Comparison of ENCODE assay signal across 17 cellular contexts in the genomic region with DNA sequence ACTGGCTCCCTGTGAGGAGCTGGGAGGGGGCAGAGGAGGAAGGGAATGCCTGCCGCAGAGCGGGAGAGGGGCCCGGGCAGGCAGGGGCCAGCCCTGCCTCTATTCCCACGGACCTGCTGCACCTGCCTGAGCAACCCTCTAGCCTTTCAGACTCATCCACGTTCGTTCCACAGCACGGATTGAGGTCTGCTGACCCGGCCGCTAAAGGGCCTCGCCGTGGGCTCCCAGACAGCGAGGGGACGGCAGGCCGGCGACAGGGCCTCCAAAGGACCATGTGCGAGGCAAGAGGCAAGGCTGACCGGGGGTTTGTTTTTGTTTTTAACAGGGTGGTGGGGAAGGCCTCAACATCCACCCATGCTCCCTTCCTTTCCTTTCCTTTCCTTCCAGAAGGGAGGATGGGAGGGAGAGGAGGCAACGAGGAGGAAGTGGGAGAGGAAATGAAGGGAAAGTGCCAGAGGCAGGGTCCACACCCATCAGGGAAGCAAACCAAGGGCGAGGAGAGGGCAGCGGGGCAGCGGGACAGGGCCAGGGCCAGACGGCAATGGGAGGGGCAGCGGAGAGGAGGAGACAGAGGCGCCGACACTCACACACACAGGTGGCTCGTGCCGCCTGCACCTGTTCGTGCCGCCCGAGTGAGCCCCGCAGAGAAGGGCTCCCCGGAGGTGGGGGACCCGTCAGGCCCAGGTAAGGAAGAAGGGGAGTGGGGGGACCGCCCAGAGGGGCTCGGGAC. TPM values are rescaled to one million over a fixed set of nuclear protein-coding genes. Genes with fewer than 3 reads are reported as not detected.
DNase-seq lines count a peak whose midpoint lies in the region; ATAC-seq and TF ChIP-seq lines count a peak whose summit lies in the region.
"Had no signal": no experiment of that assay in that cellular context is flagged by ENCODE, and none has a peak within 500 bp of the region (broad histone marks: within the 10 kb centered on the region; RNA-seq: fewer than 3 reads in every experiment).

No MANE protein-coding gene starts in this region.

- no peaks in the 10 kb centered on the region for H3K9me3 Mint-ChIP-seq in activated CD4-positive, alpha-beta memory T cell treated with anti-CD3 and anti-CD28 coated beads for 36 hours
- H3K9me3 Mint-ChIP-seq in mesothelial cell of epicardium, result no peaks in the 10 kb centered on the region
- H3K9me3 Mint-ChIP-seq: activated naive CD4-positive, alpha-beta T cell treated with anti-CD3 and anti-CD28 coated beads for 36 hours; CD4-positive, CD25-positive, alpha-beta regulatory T cell; IgD-negative memory B cell had no signal

- H3K9ac ChIP-seq in OCI-LY3 (ENCODE audit: low read length), result no peak overlapping the region

- no peaks in the 10 kb centered on the region for H3K27me3 Mint-ChIP-seq in activated CD4-positive, alpha-beta memory T cell treated with anti-CD3 and anti-CD28 coated beads for 36 hours
- no peaks in the 10 kb centered on the region for H3K27me3 Mint-ChIP-seq in mesothelial cell of epicardium (ENCODE audit: low read depth)
- H3K27me3 Mint-ChIP-seq: CD4-positive, CD25-positive, alpha-beta regulatory T cell; IgD-negative memory B cell had no signal

- H3K27me3 ChIP-seq in OCI-LY3 (ENCODE audit: low read depth, low read length) (no peaks in the 10 kb centered on the region), foreskin keratinocyte (no peaks in the 10 kb centered on the region), transverse colon (no peaks in the 10 kb centered on the region)
- H3K27me3 ChIP-seq: ascending aorta had no signal

- intact Hi-C loops in transverse colon (cut with DNase I; ENCODE audit: low total_unique reads), result no loop called here
- intact Hi-C loops in activated CD4-positive, alpha-beta memory T cell treated with anti-CD3 and anti-CD28 coated beads for 36 hours (cut with micrococcal nuclease), result no loop called here

- no peak for TF ChIP-seq EP300 in transverse colon (IDR thresholded peaks at IDR 0.05; ENCODE audit: low read depth)

- DNase-seq in NCI-H1417 (lab: John Stamatoyannopoulos, UW) (peak; percentile 31 to 81 (median 66)), NCI-H1417 treated with DMSO at 0.1 percent for 48 hours (lab: John Stamatoyannopoulos, UW) (no peak), foreskin keratinocyte (no peak), transverse colon (peak; percentile 80), mesothelial cell of epicardium (ENCODE audit: low spot score in 2 of 2, unreplicated experiment in 2 of 2) (no peak), ACHN (no peak)
- no peak for DNase-seq in activated CD4-positive, alpha-beta memory T cell treated with anti-CD3 and anti-CD28 coated beads for 36 hours
- DNase-seq: activated CD4-positive, alpha-beta T cell treated with anti-CD3 and anti-CD28 coated beads, Interleukin-2, amount 50 U/mL, for 1 hour; activated naive CD4-positive, alpha-beta T cell treated with anti-CD3 and anti-CD28 coated beads for 36 hours; CD4-positive, CD25-positive, alpha-beta regulatory T cell; kidney glomerular epithelial cell; mesendoderm had no signal

- H3K79me2 ChIP-seq in OCI-LY3 (ENCODE audit: low read length), result no peaks in the 10 kb centered on the region

- H3K4me3 Mint-ChIP-seq in activated CD4-positive, alpha-beta memory T cell treated with anti-CD3 and anti-CD28 coated beads for 36 hours, result no peak overlapping the region
- H3K4me3 Mint-ChIP-seq in mesothelial cell of epicardium, result no peak overlapping the region
- H3K4me3 Mint-ChIP-seq: activated naive CD4-positive, alpha-beta T cell treated with anti-CD3 and anti-CD28 coated beads for 36 hours; CD4-positive, CD25-positive, alpha-beta regulatory T cell had no signal

- no peaks in the 10 kb centered on the region for H3K36me3 ChIP-seq in OCI-LY3 (replicated peaks; ENCODE audit: low read depth, low read length)
- no peaks in the 10 kb centered on the region for H3K36me3 ChIP-seq in transverse colon
- H3K36me3 ChIP-seq: ascending aorta had no signal

- H3K4me1 ChIP-seq in OCI-LY3 (ENCODE audit: low read length), result peaks cover 21% of the 10 kb centered on the region
- H3K4me1 ChIP-seq in foreskin keratinocyte, result peaks cover 3% of the 10 kb centered on the region
- peaks cover 4 to 20% (median 19%) of the 10 kb centered on the region in 4 donors for H3K4me1 ChIP-seq in transverse colon
- H3K4me1 ChIP-seq: ascending aorta, HAP-1 had no signal

- CTCF ChIA-PET in activated CD4-positive, alpha-beta memory T cell treated with anti-CD3 and anti-CD28 coated beads for 36 hours (lab: Charles Lee), result interaction anchor here (1.4 kb wide), 1 partner anchor 18 kb away, joined by 5 read pairs; no protein-coding TSS in a partner anchor

- H3K9me3 ChIP-seq in OCI-LY3 (ENCODE audit: insufficient read depth, low read length), result no peaks in the 10 kb centered on the region
- no peaks in the 10 kb centered on the region for H3K9me3 ChIP-seq in transverse colon
- H3K9me3 ChIP-seq: ascending aorta, HAP-1 had no signal

- in situ Hi-C loops in transverse colon (cut with MboI; ENCODE audit: low pct_ligation_motif_present in 1 of 4, low pct_unique_long_range_greater_than_20kb in 1 of 4, low sequenced_read_pairs in 3 of 4) (no loop called here), ACHN (cut with HindIII; ENCODE audit: low pct_ligation_motif_present, low pct_unique_long_range_greater_than_20kb, low sequenced_read_pairs) (no loop called here)

- H3K27ac ChIP-seq in OCI-LY3 (ENCODE audit: low read length) (no peak overlapping the region), foreskin keratinocyte (peak overlapping the region; percentile 70), transverse colon (peak overlapping the region; percentile 55 to 83 (median 67))
- H3K27ac ChIP-seq: ascending aorta, HL-60 had no signal

- peaks cover 8% of the 10 kb centered on the region for H3K4me1 Mint-ChIP-seq in activated CD4-positive, alpha-beta memory T cell treated with anti-CD3 and anti-CD28 coated beads for 36 hours (ENCODE audit: low read depth)
- peaks cover 5% of the 10 kb centered on the region for H3K4me1 Mint-ChIP-seq in mesothelial cell of epicardium

- TF ChIP-seq CTCF in OCI-LY3 (IDR thresholded peaks at IDR 0.05; ENCODE audit: low read depth, low read length), result no peak
- TF ChIP-seq CTCF in foreskin keratinocyte (conservative IDR thresholded peaks at IDR 0.05), result no peak
- no peak for TF ChIP-seq CTCF in transverse colon (IDR thresholded peaks at IDR 0.05)
- no peak for TF ChIP-seq CTCF in mesothelial cell of epicardium (IDR thresholded peaks at IDR 0.05; ENCODE audit: unreplicated experiment)

- H3K4me2 ChIP-seq in OCI-LY3 (ENCODE audit: low read length), result peak overlapping the region; percentile 57

- H3K36me3 Mint-ChIP-seq in activated CD4-positive, alpha-beta memory T cell treated with anti-CD3 and anti-CD28 coated beads for 36 hours, result no peaks in the 10 kb centered on the region
- H3K36me3 Mint-ChIP-seq in mesothelial cell of epicardium, result no peaks in the 10 kb centered on the region
- H3K36me3 Mint-ChIP-seq: CD4-positive, CD25-positive, alpha-beta regulatory T cell; IgD-negative memory B cell had no signal

- peak overlapping the region; percentile 39 for H3K4me3 ChIP-seq in OCI-LY3 (ENCODE audit: low read length)
- H3K4me3 ChIP-seq in transverse colon, result peak overlapping the region in 1 of 4 donors; percentile 17
- H3K4me3 ChIP-seq: ascending aorta, HAP-1 had no signal

- H3K27ac Mint-ChIP-seq in activated CD4-positive, alpha-beta memory T cell treated with anti-CD3 and anti-CD28 coated beads for 36 hours, result no peak overlapping the region
- no peak overlapping the region for H3K27ac Mint-ChIP-seq in mesothelial cell of epicardium
- H3K27ac Mint-ChIP-seq: activated naive CD4-positive, alpha-beta T cell treated with anti-CD3 and anti-CD28 coated beads for 36 hours; CD4-positive, CD25-positive, alpha-beta regulatory T cell had no signal

- TF ChIP-seq POLR2A in transverse colon (IDR thresholded peaks at IDR 0.05), result peak; percentile 19

- POLR2A ChIA-PET in activated CD4-positive, alpha-beta memory T cell treated with anti-CD3 and anti-CD28 coated beads for 36 hours (lab: Charles Lee), result no interaction called here

- WGBS in transverse colon (ENCODE audit: low coverage in 1 of 2), 2 donors, result 40 to 49% methylated on average over 4 to 34 of the region's 35 CpGs

- H4K20me1 ChIP-seq in OCI-LY3 (ENCODE audit: insufficient read depth, low read length), result no peaks in the 10 kb centered on the region

- peak; percentile 3 for ATAC-seq in foreskin keratinocyte

- peak overlapping the region; percentile 48 for H2AFZ ChIP-seq in OCI-LY3 (ENCODE audit: low read depth, low read length)

RNA-seq across cellular contexts. Expression of a gene that starts 7.5 kb away (rescaled TPM):
- total RNA-seq in foreskin keratinocyte, result 10.6 and 11.1 TPM in 2 replicates
- 10.7 and 11.5 TPM in 2 replicates for polyA plus RNA-seq in foreskin keratinocyte
- 10 to 100 TPM; 14.3 to 52.3 (median 22.6) TPM for total RNA-seq in transverse colon
- 10 to 100 TPM; 24.6 to 29.8 TPM for total RNA-seq in activated CD4-positive, alpha-beta memory T cell treated with anti-CD3 and anti-CD28 coated beads for 36 hours
- total RNA-seq in mesothelial cell of epicardium, result 26.6 to 28.1 TPM (median 27.5 TPM) in 3 replicates

RNA-seq across cellular contexts. Expression of a gene that starts 21.1 kb away (rescaled TPM):
- total RNA-seq in foreskin keratinocyte, result 20.2 and 21.4 TPM in 2 replicates
- polyA plus RNA-seq in foreskin keratinocyte, result 24.3 and 26.4 TPM in 2 replicates
- 10 to 100 TPM; 14.5 to 40.3 (median 37.4) TPM for total RNA-seq in transverse colon
- total RNA-seq in activated CD4-positive, alpha-beta memory T cell treated with anti-CD3 and anti-CD28 coated beads for 36 hours, result 10 to 100 TPM; 22.5 to 24.4 TPM
- total RNA-seq in mesothelial cell of epicardium, result 27.0 to 27.8 TPM (median 27.2 TPM) in 3 replicates

Comparison
In these comparisons a context has a peak if more than half of its experiments do, and no peak if none do; other contexts are left out.
1. DNase-seq: peak in NCI-H1417 (3 of 3) and transverse colon (single experiment); none in NCI-H1417 treated with DMSO at 0.1 percent for 48 hours (single experiment), foreskin keratinocyte (0 of 2), activated CD4-positive, alpha-beta memory T cell treated with anti-CD3 and anti-CD28 coated beads for 36 hours (single experiment), mesothelial cell of epicardium (0 of 2) and ACHN (single experiment).